In the genomic region with DNA sequence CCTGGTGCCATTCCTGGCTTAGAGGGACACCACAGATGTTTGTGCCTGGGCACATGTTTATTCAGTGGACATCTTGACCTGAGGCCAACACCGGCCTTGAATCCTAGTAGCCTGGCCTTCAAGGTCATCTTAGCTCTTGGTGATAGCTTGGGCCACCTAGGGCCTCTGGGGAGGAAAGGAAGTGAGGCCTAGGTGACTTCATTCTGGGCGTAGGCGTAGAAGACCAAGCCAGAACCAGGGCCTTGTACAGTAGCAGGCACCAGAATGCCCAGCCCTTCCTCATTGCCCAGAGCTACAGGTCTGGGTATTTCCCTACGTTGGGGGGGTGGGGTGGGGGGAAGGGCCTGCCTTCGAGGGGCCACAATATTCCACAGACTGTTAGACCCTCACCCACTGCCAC, we compare ENCODE assay signal across 30 cellular contexts. TPM values are rescaled to one million over a fixed set of nuclear protein-coding genes. Genes with fewer than 3 reads are reported as not detected.
DNase-seq lines count a peak whose midpoint lies in the region; ATAC-seq and TF ChIP-seq lines count a peak whose summit lies in the region.
"Had no signal": no experiment of that assay in that cellular context is flagged by ENCODE, and none has a peak within 500 bp of the region (broad histone marks: within the 10 kb centered on the region; RNA-seq: fewer than 3 reads in every experiment).

No MANE protein-coding gene starts in this region.

- no peak overlapping the region for H3K4me3 Mint-ChIP-seq in stimulated activated memory B cell treated with anti-CD40 and anti-IgM and Interleukin-4, amounts not matched to agents 10 μg/mL and 1 μg/mL and 100 μg/mL, for 72 hours
- H3K4me3 Mint-ChIP-seq in activated CD4-positive, alpha-beta T cell treated with anti-CD3 and anti-CD28 coated beads for 36 hours, result no peak overlapping the region
- no peak overlapping the region for H3K4me3 Mint-ChIP-seq in activated CD4-positive, alpha-beta memory T cell treated with anti-CD3 and anti-CD28 coated beads, Interleukin-2, amount 10 ng/mL, durations not matched to agents 7 days and 5 days
- H3K4me3 Mint-ChIP-seq: activated CD8-positive, alpha-beta memory T cell treated with anti-CD3 and anti-CD28 coated beads, Interleukin-2, amount 10 ng/mL, durations not matched to agents 7 days and 5 days; B cell; immature natural killer cell; neural crest cell; stimulated activated naive B cell treated with anti-CD40 and anti-IgM and Interleukin-4, amounts not matched to agents 10 μg/mL and 1 μg/mL and 100 μg/mL, for 72 hours; T-helper 17 cell had no signal

- CTCF ChIA-PET in activated CD4-positive, alpha-beta T cell treated with anti-CD3 and anti-CD28 coated beads for 36 hours (lab: Charles Lee), result no interaction called here
- CTCF ChIA-PET in activated CD4-positive, alpha-beta memory T cell treated with anti-CD3 and anti-CD28 coated beads, Interleukin-2, amount 10 ng/mL, durations not matched to agents 7 days and 5 days (lab: Charles Lee), result no interaction called here

- H3K36me3 ChIP-seq in body of pancreas (replicated peaks in 1 of 2; ENCODE audit: insufficient read depth in 1 of 2, low read depth in 2 of 2) (no peaks in the 10 kb centered on the region), heart left ventricle (no peaks in the 10 kb centered on the region), neuronal stem cell (replicated peaks in 1 of 2; ENCODE audit: control insufficient read depth in 2 of 2, insufficient read depth in 2 of 2, low read length in 2 of 2) (no peaks in the 10 kb centered on the region)
- H3K36me3 ChIP-seq: adrenal gland, uterus had no signal

- H3K4me1 ChIP-seq in body of pancreas (peaks cover 46% of the 10 kb centered on the region), heart left ventricle (peaks cover 0 to 65% (median 19%) of the 10 kb centered on the region in 12 donors), neuronal stem cell (ENCODE audit: control insufficient read depth in 2 of 2, insufficient read depth in 1 of 2, low read depth in 1 of 2, low read length in 2 of 2) (no peaks in the 10 kb centered on the region)
- H3K4me1 ChIP-seq: adrenal gland, testis, uterus had no signal

- peaks cover 20% of the 10 kb centered on the region for H3K27me3 Mint-ChIP-seq in stimulated activated memory B cell treated with anti-CD40 and anti-IgM and Interleukin-4, amounts not matched to agents 10 μg/mL and 1 μg/mL and 100 μg/mL, for 72 hours
- no peaks in the 10 kb centered on the region for H3K27me3 Mint-ChIP-seq in activated CD4-positive, alpha-beta T cell treated with anti-CD3 and anti-CD28 coated beads for 36 hours
- peaks cover 9% of the 10 kb centered on the region for H3K27me3 Mint-ChIP-seq in activated CD4-positive, alpha-beta memory T cell treated with anti-CD3 and anti-CD28 coated beads, Interleukin-2, amount 10 ng/mL, durations not matched to agents 7 days and 5 days

- H3K14ac ChIP-seq in neuronal stem cell (ENCODE audit: low read length), result no peak overlapping the region

- no peak overlapping the region for H3K4me3 ChIP-seq in body of pancreas
- no peak overlapping the region for H3K4me3 ChIP-seq in heart left ventricle
- no peak overlapping the region for H3K4me3 ChIP-seq in neuronal stem cell (ENCODE audit: low read length in 2 of 2)
- H3K4me3 ChIP-seq: adrenal gland, GM12878, testis, uterus had no signal

- no peak overlapping the region for H3K27ac Mint-ChIP-seq in stimulated activated memory B cell treated with anti-CD40 and anti-IgM and Interleukin-4, amounts not matched to agents 10 μg/mL and 1 μg/mL and 100 μg/mL, for 72 hours
- no peak overlapping the region for H3K27ac Mint-ChIP-seq in activated CD4-positive, alpha-beta T cell treated with anti-CD3 and anti-CD28 coated beads for 36 hours
- H3K27ac Mint-ChIP-seq in activated CD4-positive, alpha-beta memory T cell treated with anti-CD3 and anti-CD28 coated beads, Interleukin-2, amount 10 ng/mL, durations not matched to agents 7 days and 5 days, result no peak overlapping the region
- H3K27ac Mint-ChIP-seq: activated CD8-positive, alpha-beta memory T cell treated with anti-CD3 and anti-CD28 coated beads, Interleukin-2, amount 10 ng/mL, durations not matched to agents 7 days and 5 days; B cell; T-helper 17 cell had no signal

- H3K9me3 Mint-ChIP-seq in stimulated activated memory B cell treated with anti-CD40 and anti-IgM and Interleukin-4, amounts not matched to agents 10 μg/mL and 1 μg/mL and 100 μg/mL, for 72 hours, result peaks cover 6% of the 10 kb centered on the region
- H3K9me3 Mint-ChIP-seq in activated CD4-positive, alpha-beta T cell treated with anti-CD3 and anti-CD28 coated beads for 36 hours (ENCODE audit: low read depth), result peaks cover 2% of the 10 kb centered on the region
- peaks cover 2% of the 10 kb centered on the region for H3K9me3 Mint-ChIP-seq in activated CD4-positive, alpha-beta memory T cell treated with anti-CD3 and anti-CD28 coated beads, Interleukin-2, amount 10 ng/mL, durations not matched to agents 7 days and 5 days

- intact Hi-C loops in body of pancreas (cut with DNase I) (no loop called here), heart left ventricle (cut with DNase I) (no loop called here)
- intact Hi-C loops in activated CD4-positive, alpha-beta T cell treated with anti-CD3 and anti-CD28 coated beads for 36 hours (cut with DNase I, micrococcal nuclease), result no loop called here

- WGBS in body of pancreas, 2 donors, result 20 to 37% methylated on average over 1 to 5 of the region's 5 CpGs
- WGBS in heart left ventricle, 4 donors, result 63 to 76% (median 67%) methylated on average over 5 of the region's 5 CpGs
- WGBS in neuronal stem cell (ENCODE audit: extremely low coverage in 2 of 2, insufficient read length in 2 of 2, insufficient replicate concordance in 1 of 2), 2 donors, result no CpG with 5 or more reads among the region's 5 CpGs

- no peak overlapping the region for H2BK12ac ChIP-seq in neuronal stem cell (ENCODE audit: low read length)

- no peak overlapping the region for H3K9ac ChIP-seq in neuronal stem cell (ENCODE audit: low read depth, low read length, poor library complexity)

- H3K27ac ChIP-seq in body of pancreas, result peak overlapping the region; percentile 70 to 87 (median 77)
- peak overlapping the region in 11 of 12 donors; percentile 30 to 83 (median 66) for H3K27ac ChIP-seq in heart left ventricle
- no peak overlapping the region for H3K27ac ChIP-seq in neuronal stem cell (replicated peaks; ENCODE audit: low read length)
- H3K27ac ChIP-seq: adrenal gland, testis, uterus had no signal

- no peak overlapping the region for H3K4me2 ChIP-seq in neuronal stem cell (ENCODE audit: insufficient read depth, low read length, poor library complexity, severe bottlenecking)

- peak overlapping the region; percentile 28 for H3K18ac ChIP-seq in neuronal stem cell (ENCODE audit: low read length)

- peaks cover 13% of the 10 kb centered on the region for H3K79me1 ChIP-seq in neuronal stem cell (ENCODE audit: low read depth, low read length)

- H3K23ac ChIP-seq in neuronal stem cell (ENCODE audit: low read depth, low read length, poor library complexity), result no peak overlapping the region

- no peak overlapping the region for H2BK120ac ChIP-seq in neuronal stem cell (ENCODE audit: low read depth, low read length)

- H2AFZ ChIP-seq in neuronal stem cell (ENCODE audit: low read length), result no peak overlapping the region

- ATAC-seq in body of pancreas (peak; percentile 90), heart left ventricle (peak in 3 of 4 donors; percentile 8 to 28 (median 12))
- peak; percentile 29 for ATAC-seq in stimulated activated memory B cell treated with anti-CD40 and anti-IgM and Interleukin-4, amounts not matched to agents 10 μg/mL and 1 μg/mL and 100 μg/mL, for 72 hours
- ATAC-seq in activated CD4-positive, alpha-beta T cell treated with anti-CD3 and anti-CD28 coated beads for 36 hours, result no peak
- ATAC-seq: activated CD8-positive, alpha-beta memory T cell treated with anti-CD3 and anti-CD28 coated beads, Interleukin-2, amount 10 ng/mL, durations not matched to agents 7 days and 5 days; GM12878; T-helper 17 cell had no signal

- H4K8ac ChIP-seq in neuronal stem cell (ENCODE audit: low read depth, low read length), result no peak overlapping the region

- no peak overlapping the region for H2BK5ac ChIP-seq in neuronal stem cell (ENCODE audit: low read length)

- POLR2A ChIA-PET in activated CD4-positive, alpha-beta T cell treated with anti-CD3 and anti-CD28 coated beads for 36 hours (lab: Charles Lee), result no interaction called here
- POLR2A ChIA-PET in activated CD4-positive, alpha-beta memory T cell treated with anti-CD3 and anti-CD28 coated beads, Interleukin-2, amount 10 ng/mL, durations not matched to agents 7 days and 5 days (lab: Charles Lee), result no interaction called here

- H3K9me3 ChIP-seq in body of pancreas, result no peaks in the 10 kb centered on the region
- H3K9me3 ChIP-seq in heart left ventricle, result peaks cover 0 to 13% (median 0%) of the 10 kb centered on the region in 12 donors
- H3K9me3 ChIP-seq in neuronal stem cell (replicated peaks in 1 of 2; ENCODE audit: control insufficient read depth in 2 of 2, insufficient read depth in 1 of 2, low read depth in 1 of 2, low read length in 2 of 2), result no peaks in the 10 kb centered on the region
- H3K9me3 ChIP-seq: adrenal gland, testis, uterus had no signal

- H3K27me3 ChIP-seq in body of pancreas, result no peaks in the 10 kb centered on the region
- H3K27me3 ChIP-seq in heart left ventricle, result no peaks in the 10 kb centered on the region
- no peaks in the 10 kb centered on the region for H3K27me3 ChIP-seq in neuronal stem cell (ENCODE audit: control insufficient read depth in 3 of 3, insufficient read depth in 3 of 3, low read depth in 1 of 3, low read length in 3 of 3)
- H3K27me3 ChIP-seq: adrenal gland, testis, uterus had no signal

- H3K4ac ChIP-seq in neuronal stem cell (ENCODE audit: low read length), result no peak overlapping the region

- peaks cover 2% of the 10 kb centered on the region for H3K4me1 Mint-ChIP-seq in stimulated activated memory B cell treated with anti-CD40 and anti-IgM and Interleukin-4, amounts not matched to agents 10 μg/mL and 1 μg/mL and 100 μg/mL, for 72 hours
- H3K4me1 Mint-ChIP-seq in activated CD4-positive, alpha-beta T cell treated with anti-CD3 and anti-CD28 coated beads for 36 hours, result no peaks in the 10 kb centered on the region
- no peaks in the 10 kb centered on the region for H3K4me1 Mint-ChIP-seq in activated CD4-positive, alpha-beta memory T cell treated with anti-CD3 and anti-CD28 coated beads, Interleukin-2, amount 10 ng/mL, durations not matched to agents 7 days and 5 days
- H3K4me1 Mint-ChIP-seq: activated CD8-positive, alpha-beta memory T cell treated with anti-CD3 and anti-CD28 coated beads, Interleukin-2, amount 10 ng/mL, durations not matched to agents 7 days and 5 days; B cell; immature natural killer cell; neural crest cell; T-helper 17 cell had no signal

- H2AK5ac ChIP-seq in neuronal stem cell (ENCODE audit: low read depth, low read length), result peak overlapping the region; percentile 30

- no peak for TF ChIP-seq POLR2A in body of pancreas (IDR thresholded peaks at IDR 0.05)
- TF ChIP-seq POLR2A in heart left ventricle (IDR thresholded peaks at IDR 0.05), result no peak

- peaks cover 6% of the 10 kb centered on the region for H3K36me3 Mint-ChIP-seq in stimulated activated memory B cell treated with anti-CD40 and anti-IgM and Interleukin-4, amounts not matched to agents 10 μg/mL and 1 μg/mL and 100 μg/mL, for 72 hours
- H3K36me3 Mint-ChIP-seq in activated CD4-positive, alpha-beta T cell treated with anti-CD3 and anti-CD28 coated beads for 36 hours (ENCODE audit: low read depth), result peaks cover 2% of the 10 kb centered on the region
- H3K36me3 Mint-ChIP-seq in activated CD4-positive, alpha-beta memory T cell treated with anti-CD3 and anti-CD28 coated beads, Interleukin-2, amount 10 ng/mL, durations not matched to agents 7 days and 5 days (ENCODE audit: low read depth), result no peaks in the 10 kb centered on the region
- H3K36me3 Mint-ChIP-seq: activated CD8-positive, alpha-beta memory T cell treated with anti-CD3 and anti-CD28 coated beads, Interleukin-2, amount 10 ng/mL, durations not matched to agents 7 days and 5 days had no signal

- no peak overlapping the region for H2BK15ac ChIP-seq in neuronal stem cell (ENCODE audit: low read length)

- DNase-seq in body of pancreas (peak; percentile 73 to 94 (median 86)), heart left ventricle (no peak), neuronal stem cell (ENCODE audit: low spot score) (no peak), hippocampal formation (lab: John Stamatoyannopoulos, UW) (no peak)
- no peak for DNase-seq in activated CD4-positive, alpha-beta T cell treated with anti-CD3 and anti-CD28 coated beads for 36 hours
- DNase-seq in activated CD4-positive, alpha-beta memory T cell treated with anti-CD3 and anti-CD28 coated beads, Interleukin-2, amount 10 ng/mL, durations not matched to agents 7 days and 5 days, result no peak
- DNase-seq: ACHN; activated CD4-positive, CD25-positive, alpha-beta regulatory T cell; activated CD8-positive, alpha-beta memory T cell treated with anti-CD3 and anti-CD28 coated beads, Interleukin-2, amount 10 ng/mL, durations not matched to agents 7 days and 5 days; activated naive CD4-positive, alpha-beta T cell; activated T-cell treated with anti-CD3 and anti-CD28 coated beads, Interleukin-2, amount 50 U/mL, for 48 hours; cerebellar nuclear complex; immature natural killer cell; mesenchymal stem cell; MV-4-11; NCI-H1436; NCI-H2081; NCI-H345; NCI-H748 treated with DMSO at 0.1 percent for 48 hours; SHP77; stimulated activated naive B cell treated with anti-CD40 and anti-IgM and Interleukin-4, amounts not matched to agents 10 μg/mL and 1 μg/mL and 100 μg/mL, for 72 hours; T-helper 17 cell; testis; uterus had no signal

- no peak overlapping the region for H4K91ac ChIP-seq in neuronal stem cell (ENCODE audit: low read depth, low read length, poor library complexity)

- TF ChIP-seq CTCF in body of pancreas (IDR thresholded peaks at IDR 0.05) (no peak), heart left ventricle (IDR thresholded peaks at IDR 0.05) (no peak)

RNA-seq across cellular contexts. Expression of gene WNK2, which starts 33.8 kb away (rescaled TPM):
- total RNA-seq in body of pancreas (100 to 1,000 TPM in 1 of 2 donors, 10 to 100 TPM in 1; 85.4 to 173 TPM), heart left ventricle (100 to 1,000 TPM; 107 to 206 (median 129) TPM)
- 10 to 100 TPM; 29.4 to 97.5 TPM for polyA plus RNA-seq in heart left ventricle
- 22.1 TPM for polyA plus RNA-seq in neuronal stem cell (2013, experiment 1 of 2)
- 22.8 TPM for polyA plus RNA-seq in neuronal stem cell (2013, experiment 2 of 2)
- total RNA-seq in activated CD4-positive, alpha-beta T cell treated with anti-CD3 and anti-CD28 coated beads for 36 hours, result 1 to 10 TPM; 3.3 to 4.6 TPM
- under 1 TPM in 1 of 2 experiments, not detected in 1; 0.05 TPM for total RNA-seq in activated CD4-positive, alpha-beta memory T cell treated with anti-CD3 and anti-CD28 coated beads, Interleukin-2, amount 10 ng/mL, durations not matched to agents 7 days and 5 days
- total RNA-seq: activated CD8-positive, alpha-beta memory T cell treated with anti-CD3 and anti-CD28 coated beads, Interleukin-2, amount 10 ng/mL, durations not matched to agents 7 days and 5 days; B cell; LHCN-M2; T-helper 17 cell had no signal
- polyA plus RNA-seq: GM12878, immature natural killer cell had no signal

Comparison
In these comparisons a context has a peak if more than half of its experiments do, and no peak if none do; other contexts are left out.
1. DNase-seq: peak in body of pancreas (4 of 4); none in heart left ventricle (0 of 5), neuronal stem cell (single experiment), activated CD4-positive, alpha-beta T cell treated with anti-CD3 and anti-CD28 coated beads for 36 hours (single experiment), hippocampal formation (0 of 2) and activated CD4-positive, alpha-beta memory T cell treated with anti-CD3 and anti-CD28 coated beads, Interleukin-2, amount 10 ng/mL, durations not matched to agents 7 days and 5 days (single experiment).
2. RNA of gene WNK2, which starts 33.8 kb away (total RNA-seq): 85.4 to 173 TPM in body of pancreas and 107 to 206 TPM in heart left ventricle; 3.3 to 4.6 TPM in activated CD4-positive, alpha-beta T cell treated with anti-CD3 and anti-CD28 coated beads for 36 hours and 0.05 TPM in activated CD4-positive, alpha-beta memory T cell treated with anti-CD3 and anti-CD28 coated beads, Interleukin-2, amount 10 ng/mL, durations not matched to agents 7 days and 5 days; every median in the first group is over 10 times any median in the second.